2 cellular contexts compared by ENCODE assay signal in the genomic region with DNA sequence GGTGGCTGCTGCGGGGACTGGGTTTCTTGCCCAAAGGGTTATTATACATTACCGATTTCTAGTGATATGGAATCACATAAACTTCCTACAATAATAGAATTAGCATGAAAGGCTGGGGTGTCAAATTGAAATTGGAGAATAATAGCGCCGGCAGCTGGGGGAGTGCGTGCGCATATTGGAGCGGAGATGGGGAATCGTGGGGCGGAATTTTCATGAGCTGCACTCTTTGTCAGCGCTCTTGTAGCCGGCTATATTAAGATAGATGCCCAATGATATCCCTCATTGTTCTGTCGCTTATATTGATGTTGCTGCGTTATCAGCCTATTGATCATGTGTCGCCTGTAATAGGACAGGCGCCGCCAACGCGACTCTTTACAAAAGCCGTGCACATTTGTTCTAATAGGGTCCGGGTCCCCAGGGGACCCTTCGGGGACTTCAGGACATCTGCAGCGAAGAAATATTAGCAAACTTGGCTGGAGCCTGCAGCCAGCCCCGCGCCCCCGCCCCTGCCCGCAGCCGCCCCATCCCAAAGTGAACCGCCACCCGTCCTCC.
TF ChIP-seq lines count a peak whose summit lies in the region.

No MANE protein-coding gene starts in this region.

TF ChIP-seq in HepG2, 621 proteins besides CTCF, POLR2A, EP300 and RAD21:
- TF ChIP-seq EZH2 (conservative IDR thresholded peaks at IDR 0.05; ENCODE audit: low read depth, low read length) (peak; percentile 80; the same call in 1 of the 2 replicates), KLF13 (CRISPR knock-in tag; IDR thresholded peaks at IDR 0.05) (no peak)
- TF ChIP-seq, protein P1, sequence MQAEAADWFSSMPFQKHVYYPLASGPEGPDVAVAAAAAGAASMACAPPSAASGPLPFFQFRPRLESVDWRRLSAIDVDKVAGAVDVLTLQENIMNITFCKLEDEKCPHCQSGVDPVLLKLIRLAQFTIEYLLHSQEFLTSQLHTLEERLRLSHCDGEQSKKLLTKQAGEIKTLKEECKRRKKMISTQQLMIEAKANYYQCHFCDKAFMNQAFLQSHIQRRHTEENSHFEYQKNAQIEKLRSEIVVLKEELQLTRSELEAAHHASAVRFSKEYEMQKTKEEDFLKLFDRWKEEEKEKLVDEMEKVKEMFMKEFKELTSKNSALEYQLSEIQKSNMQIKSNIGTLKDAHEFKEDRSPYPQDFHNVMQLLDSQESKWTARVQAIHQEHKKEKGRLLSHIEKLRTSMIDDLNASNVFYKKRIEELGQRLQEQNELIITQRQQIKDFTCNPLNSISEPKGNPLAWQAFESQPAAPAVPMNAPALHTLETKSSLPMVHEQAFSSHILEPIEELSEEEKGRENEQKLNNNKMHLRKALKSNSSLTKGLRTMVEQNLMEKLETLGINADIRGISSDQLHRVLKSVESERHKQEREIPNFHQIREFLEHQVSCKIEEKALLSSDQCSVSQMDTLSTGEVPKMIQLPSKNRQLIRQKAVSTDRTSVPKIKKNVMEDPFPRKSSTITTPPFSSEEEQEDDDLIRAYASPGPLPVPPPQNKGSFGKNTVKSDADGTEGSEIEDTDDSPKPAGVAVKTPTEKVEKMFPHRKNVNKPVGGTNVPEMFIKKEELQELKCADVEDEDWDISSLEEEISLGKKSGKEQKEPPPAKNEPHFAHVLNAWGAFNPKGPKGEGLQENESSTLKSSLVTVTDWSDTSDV (CRISPR knock-in tag; IDR thresholded peaks at IDR 0.05) = no peak
- TF ChIP-seq, protein P2, sequence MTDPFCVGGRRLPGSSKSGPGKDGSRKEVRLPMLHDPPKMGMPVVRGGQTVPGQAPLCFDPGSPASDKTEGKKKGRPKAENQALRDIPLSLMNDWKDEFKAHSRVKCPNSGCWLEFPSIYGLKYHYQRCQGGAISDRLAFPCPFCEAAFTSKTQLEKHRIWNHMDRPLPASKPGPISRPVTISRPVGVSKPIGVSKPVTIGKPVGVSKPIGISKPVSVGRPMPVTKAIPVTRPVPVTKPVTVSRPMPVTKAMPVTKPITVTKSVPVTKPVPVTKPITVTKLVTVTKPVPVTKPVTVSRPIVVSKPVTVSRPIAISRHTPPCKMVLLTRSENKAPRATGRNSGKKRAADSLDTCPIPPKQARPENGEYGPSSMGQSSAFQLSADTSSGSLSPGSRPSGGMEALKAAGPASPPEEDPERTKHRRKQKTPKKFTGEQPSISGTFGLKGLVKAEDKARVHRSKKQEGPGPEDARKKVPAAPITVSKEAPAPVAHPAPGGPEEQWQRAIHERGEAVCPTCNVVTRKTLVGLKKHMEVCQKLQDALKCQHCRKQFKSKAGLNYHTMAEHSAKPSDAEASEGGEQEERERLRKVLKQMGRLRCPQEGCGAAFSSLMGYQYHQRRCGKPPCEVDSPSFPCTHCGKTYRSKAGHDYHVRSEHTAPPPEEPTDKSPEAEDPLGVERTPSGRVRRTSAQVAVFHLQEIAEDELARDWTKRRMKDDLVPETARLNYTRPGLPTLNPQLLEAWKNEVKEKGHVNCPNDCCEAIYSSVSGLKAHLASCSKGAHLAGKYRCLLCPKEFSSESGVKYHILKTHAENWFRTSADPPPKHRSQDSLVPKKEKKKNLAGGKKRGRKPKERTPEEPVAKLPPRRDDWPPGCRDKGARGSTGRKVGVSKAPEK (CRISPR knock-in tag; IDR thresholded peaks at IDR 0.05; ENCODE audit: borderline replicate concordance) = no peak

TF ChIP-seq in H1, 55 proteins besides CTCF, POLR2A, EP300 and RAD21:
- TF ChIP-seq SUZ12 (IDR thresholded peaks at IDR 0.05; ENCODE audit: low read length) (peak; percentile 86), TCF12 (IDR thresholded peaks at IDR 0.05; ENCODE audit: low read depth, low read length) (0 out of 2 replicates have a peak, but pooled peaks have one; percentile 9), RNF2 (IDR thresholded peaks at IDR 0.05; ENCODE audit: borderline replicate concordance, low read depth, low read length, missing control alignments, poor library complexity, severe bottlenecking) (peak; percentile 47), JUND (IDR thresholded peaks at IDR 0.05; ENCODE audit: low read length) (no peak), EZH2 (IDR thresholded peaks at IDR 0.05; ENCODE audit: low read depth, low read length, severe bottlenecking) (peak; percentile 96)
- TF ChIP-seq, protein P3, sequence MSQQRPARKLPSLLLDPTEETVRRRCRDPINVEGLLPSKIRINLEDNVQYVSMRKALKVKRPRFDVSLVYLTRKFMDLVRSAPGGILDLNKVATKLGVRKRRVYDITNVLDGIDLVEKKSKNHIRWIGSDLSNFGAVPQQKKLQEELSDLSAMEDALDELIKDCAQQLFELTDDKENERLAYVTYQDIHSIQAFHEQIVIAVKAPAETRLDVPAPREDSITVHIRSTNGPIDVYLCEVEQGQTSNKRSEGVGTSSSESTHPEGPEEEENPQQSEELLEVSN (IDR thresholded peaks at IDR 0.05) = no peak
